In the genomic region with DNA sequence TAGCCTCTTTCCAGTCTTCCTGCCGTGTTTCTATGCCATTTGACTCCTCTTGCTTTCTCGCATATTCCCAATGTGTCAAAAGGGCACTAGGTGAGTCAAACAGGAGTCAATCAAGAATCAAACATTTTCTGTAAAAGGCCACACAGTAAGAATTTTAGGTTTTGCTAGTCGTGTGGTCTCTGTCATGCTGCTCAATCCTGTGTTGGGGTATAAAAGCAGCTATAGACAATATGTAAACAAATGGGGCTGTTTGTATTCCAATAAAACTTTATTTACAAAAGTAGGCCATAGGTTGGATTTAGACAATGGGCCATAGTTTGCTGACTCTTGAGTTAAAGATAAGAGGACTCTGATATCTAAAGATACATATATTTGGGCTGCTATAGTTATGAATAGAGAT, we compare ENCODE assay signal across 17 cellular contexts.
DNase-seq lines count a peak whose midpoint lies in the region; ATAC-seq, FAIRE-seq and TF ChIP-seq lines count a peak whose summit lies in the region.
"Had no signal": no experiment of that assay in that cellular context is flagged by ENCODE, and none has a peak within 500 bp of the region (broad histone marks: within the 10 kb centered on the region; RNA-seq: fewer than 3 reads in every experiment).

No MANE protein-coding gene starts in this region.

- no peak for ATAC-seq in HepG2
- no peak for ATAC-seq in right lobe of liver
- no peak for ATAC-seq in right cardiac atrium
- ATAC-seq: GM12878 had no signal

- H3K9me3 ChIP-seq in HepG2 (ENCODE audit: low read length) = no peaks in the 10 kb centered on the region
- H3K9me3 ChIP-seq in right lobe of liver = no peaks in the 10 kb centered on the region
- peaks cover 2% of the 10 kb centered on the region for H3K9me3 ChIP-seq in trophoblast cell (ENCODE audit: insufficient read depth, low read depth, low read length)
- H3K9me3 ChIP-seq in right cardiac atrium (ENCODE audit: control insufficient read depth, low read length) = no peaks in the 10 kb centered on the region
- H3K9me3 ChIP-seq: HAP-1 had no signal

- H3K79me1 ChIP-seq in trophoblast cell (ENCODE audit: low read length) = peaks cover 9% of the 10 kb centered on the region

- BruUV-seq in HepG2 (replicated peaks; lab: Mats Ljungman, UMichigan) = no TSS peak

- CTCF ChIA-PET in HepG2 (lab: Yijun Ruan, JAX; ENCODE audit: low intra/inter-chr PET ratio, low total read pairs) = no interaction called here

- H3K4ac ChIP-seq in trophoblast cell (ENCODE audit: low read depth, low read length) = no peak overlapping the region

- H3K4me3 ChIP-seq in HepG2 (replicated peaks in 1 of 3; ENCODE audit: insufficient read depth in 1 of 3, low read depth in 2 of 3, low read length in 3 of 3) (no peak overlapping the region), right lobe of liver (no peak overlapping the region), trophoblast cell (ENCODE audit: low read depth, low read length) (no peak overlapping the region), right cardiac atrium (ENCODE audit: low read length) (no peak overlapping the region)
- H3K4me3 ChIP-seq: BLaER1, GM12878, HAP-1 had no signal

- H3K27ac ChIP-seq in HepG2 (ENCODE audit: extremely low read length, insufficient read depth, low read length) (no peak overlapping the region), right lobe of liver (no peak overlapping the region), trophoblast cell (ENCODE audit: low read depth, low read length) (no peak overlapping the region), right cardiac atrium (ENCODE audit: low read length) (no peak overlapping the region)
- H3K27ac ChIP-seq: BLaER1 had no signal

- no peak overlapping the region for H3K14ac ChIP-seq in trophoblast cell (ENCODE audit: low read length)

- TF ChIP-seq EP300 in HepG2 (IDR thresholded peaks at IDR 0.05; ENCODE audit: low read depth in 2 of 2, low read length in 2 of 2) (no peak), HepG2 (CRISPR knock-in tag; IDR thresholded peaks at IDR 0.05; ENCODE audit: borderline replicate concordance) (no peak)

- TF ChIP-seq RAD21 in HepG2 (CRISPR knock-in tag; IDR thresholded peaks at IDR 0.05) = no peak

- FAIRE-seq in HepG2 (lab: Jason Lieb, UNC) = no peak
- FAIRE-seq in GM19239 (lab: Jason Lieb, UNC) = no peak
- FAIRE-seq: GM12878, H1 had no signal

- H3K4me1 ChIP-seq in HepG2 (ENCODE audit: insufficient read depth, low read length) (peaks cover 5% of the 10 kb centered on the region), right lobe of liver (peaks cover 0 to 2% (median 0%) of the 10 kb centered on the region in 4 donors), trophoblast cell (ENCODE audit: control insufficient read depth in 1 of 2, insufficient read depth in 2 of 2, low read length in 2 of 2) (peaks cover 3 to 10% of the 10 kb centered on the region in 2 experiments), right cardiac atrium (ENCODE audit: control insufficient read depth, insufficient read depth, low read length) (peaks cover 2% of the 10 kb centered on the region)
- H3K4me1 ChIP-seq: BLaER1, HAP-1 had no signal

- in situ Hi-C loops in HepG2 (cut with HindIII; ENCODE audit: extremely low pct_ligation_motif_present, low pct_unique_long_range_greater_than_20kb) = no loop called here

- no peak for TF ChIP-seq CTCF in HepG2 (CRISPR knock-in tag; IDR thresholded peaks at IDR 0.05)
- TF ChIP-seq CTCF in right lobe of liver (IDR thresholded peaks at IDR 0.05) = no peak

- no peak overlapping the region for H2BK5ac ChIP-seq in trophoblast cell (ENCODE audit: low read depth, low read length, poor library complexity)

- H4K12ac ChIP-seq in trophoblast cell (ENCODE audit: low read depth, low read length) = no peak overlapping the region

- 1% methylated on average over 3 of the region's 3 CpGs for WGBS in HepG2 (ENCODE audit: low lambda C conversion rate)
- 41% methylated on average over 3 of the region's 3 CpGs for WGBS in right lobe of liver (ENCODE audit: insufficient coverage, low coverage, low lambda C conversion rate, missing lambda C conversion rate)
- WGBS in trophoblast cell (ENCODE audit: extremely low coverage, insufficient coverage, insufficient read length) = no CpG with 5 or more reads among the region's 3 CpGs
- WGBS in right cardiac atrium = 76% methylated on average over 3 of the region's 3 CpGs

- H3K23ac ChIP-seq in trophoblast cell (ENCODE audit: low read length) = no peak overlapping the region

- H2BK120ac ChIP-seq in trophoblast cell (ENCODE audit: insufficient read depth, low read length, poor library complexity) = no peak overlapping the region

- no peak overlapping the region for H2AK5ac ChIP-seq in trophoblast cell (ENCODE audit: low read length)

- no peak overlapping the region for H2AFZ ChIP-seq in HepG2 (ENCODE audit: low read length)
- no peak overlapping the region for H2AFZ ChIP-seq in trophoblast cell (ENCODE audit: insufficient read depth, low read length, poor library complexity)

- TF ChIP-seq POLR2A in HepG2 (IDR thresholded peaks at IDR 0.05; ENCODE audit: insufficient read depth in 1 of 2, low read depth in 2 of 2, low read length in 2 of 2) (no peak), right lobe of liver (IDR thresholded peaks at IDR 0.05) (no peak)

- intact Hi-C loops in HepG2 (cut with micrococcal nuclease; ENCODE audit: unreplicated experiment) (no loop called here), right lobe of liver (cut with DNase I) (no loop called here), right cardiac atrium (cut with DNase I) (no loop called here)

- no peak overlapping the region for H4K91ac ChIP-seq in trophoblast cell (ENCODE audit: low read depth, low read length)

- no peak overlapping the region for H4K8ac ChIP-seq in trophoblast cell (ENCODE audit: low read depth, low read length)

- H3K18ac ChIP-seq in trophoblast cell (ENCODE audit: low read length) = no peak overlapping the region

- H3K9ac ChIP-seq in HepG2 (ENCODE audit: insufficient read depth, low read depth, low read length) (no peak overlapping the region), trophoblast cell (ENCODE audit: low read length) (no peak overlapping the region)
- H3K9ac ChIP-seq: BLaER1 had no signal

- H2BK12ac ChIP-seq in trophoblast cell (ENCODE audit: low read length) = peak overlapping the region; percentile 61

- H3K4me2 ChIP-seq in HepG2 (ENCODE audit: low read depth, low read length) = no peak overlapping the region
- H3K4me2 ChIP-seq in trophoblast cell (ENCODE audit: low read length) = no peak overlapping the region
- H3K4me2 ChIP-seq: BLaER1 had no signal

- H3K36me3 ChIP-seq in HepG2 (replicated peaks in 1 of 2; ENCODE audit: control insufficient read depth in 1 of 2, insufficient read depth in 2 of 2, low read length in 2 of 2) (no peaks in the 10 kb centered on the region), right lobe of liver (no peaks in the 10 kb centered on the region), trophoblast cell (ENCODE audit: control insufficient read depth in 1 of 2, insufficient read depth in 2 of 2, low read length in 2 of 2) (no peaks in the 10 kb centered on the region)
- H3K36me3 ChIP-seq: BLaER1, HAP-1 had no signal

- no peaks in the 10 kb centered on the region for H4K20me1 ChIP-seq in HepG2 (ENCODE audit: insufficient read depth, low read length)
- H4K20me1 ChIP-seq: BLaER1 had no signal

- peak; percentile 11 for DNase-seq in NCI-H1092 treated with DMSO at 0.1 percent for 48 hours (lab: John Stamatoyannopoulos, UW)
- no peak for DNase-seq in NCI-H1092 (lab: John Stamatoyannopoulos, UW)
- DNase-seq in HepG2 (ENCODE audit: low spot score) = no peak
- no peak for DNase-seq in right lobe of liver
- DNase-seq in trophoblast cell = no peak
- no peak for DNase-seq in GM19239 (ENCODE audit: insufficient read length, low spot score)
- no peak for DNase-seq in right cardiac atrium
- DNase-seq: 8988T; CD4-positive, alpha-beta memory T cell; DMS153; DND-41; EL; IMR-90 had no signal

- H3K27me3 ChIP-seq in HepG2 (ENCODE audit: control insufficient read depth in 1 of 2, insufficient read depth in 2 of 2, low read length in 2 of 2) = no peaks in the 10 kb centered on the region; a peak in 1 of 5 replicates
- H3K27me3 ChIP-seq in right lobe of liver = no peaks in the 10 kb centered on the region
- H3K27me3 ChIP-seq in trophoblast cell (ENCODE audit: insufficient read depth, low read length) = no peaks in the 10 kb centered on the region
- H3K27me3 ChIP-seq in right cardiac atrium (ENCODE audit: control insufficient read depth, insufficient read depth) = no peaks in the 10 kb centered on the region
- H3K27me3 ChIP-seq: BLaER1 had no signal

- H3K79me2 ChIP-seq in HepG2 (ENCODE audit: insufficient read depth, low read length) = no peaks in the 10 kb centered on the region
- H3K79me2 ChIP-seq in trophoblast cell (ENCODE audit: control insufficient read depth, insufficient read depth, low read length, poor library complexity) = no peaks in the 10 kb centered on the region

- POLR2A ChIA-PET in HepG2 (lab: Yijun Ruan, JAX) = no interaction called here
